In genomic region chr6:129432738-129433137, GRCh38 we compare ENCODE assay signal across 11 cellular contexts.
DNase-seq lines count a peak whose midpoint lies in the region; ATAC-seq and TF ChIP-seq lines count a peak whose summit lies in the region.
"Had no signal": no experiment of that assay in that cellular context is flagged by ENCODE, and none has a peak within 500 bp of the region (broad histone marks: within the 10 kb centered on the region; RNA-seq: fewer than 3 reads in every experiment).

No MANE protein-coding gene starts in this region.

- H3K79me2 ChIP-seq in PC-3 (ENCODE audit: low read length) = no peaks in the 10 kb centered on the region

- peaks cover 6% of the 10 kb centered on the region for H3K27me3 Mint-ChIP-seq in osteocyte (ENCODE audit: unreplicated experiment)

- ATAC-seq in GM18868 (IDR thresholded peaks at IDR 0.05; ENCODE audit: unreplicated experiment) (peak; percentile 63), PC-3 (no peak), GM19023 (IDR thresholded peaks at IDR 0.05; ENCODE audit: unreplicated experiment) (no peak)

- no peak overlapping the region for H3K9ac ChIP-seq in PC-3 (ENCODE audit: low read length)

- no peak overlapping the region for H2AFZ ChIP-seq in PC-3 (ENCODE audit: low read length)

- POLR2A ChIA-PET in PC-3 (lab: Charles Lee; ENCODE audit: unreplicated experiment) (no interaction called here), GM10248 (lab: Yijun Ruan, JAX) (no interaction called here)

- H3K9me3 Mint-ChIP-seq in osteocyte (ENCODE audit: unreplicated experiment) = no peaks in the 10 kb centered on the region

- no peaks in the 10 kb centered on the region for H3K36me3 Mint-ChIP-seq in osteocyte (ENCODE audit: unreplicated experiment)

- DNase-seq in PC-3 (peak; percentile 31), fibroblast of the aortic adventitia (ENCODE audit: low read depth) (no peak), NCI-H345 (lab: John Stamatoyannopoulos, UW) (no peak), osteocyte (ENCODE audit: extremely low spot score, unreplicated experiment) (no peak), GM10248 (ENCODE audit: extremely low spot score) (no peak)
- DNase-seq: activated naive CD4-positive, alpha-beta T cell treated with Interleukin-2 at 50 U/mL for 16 hours; KBM-7; psoas muscle had no signal

- BruUV-seq in PC-3 (replicated peaks; lab: Mats Ljungman, UMichigan) = no TSS peak

- H3K27ac ChIP-seq in C4-2B = no peak overlapping the region
- no peak overlapping the region for H3K27ac ChIP-seq in PC-3 (ENCODE audit: low read length)
- H3K27ac ChIP-seq: psoas muscle had no signal

- H3K27ac Mint-ChIP-seq in osteocyte (ENCODE audit: unreplicated experiment) = no peak overlapping the region

- no peaks in the 10 kb centered on the region for H3F3A ChIP-seq in PC-3 (ENCODE audit: low read length, unreplicated experiment)

- H3K27me3 ChIP-seq in PC-3 (ENCODE audit: low read length) = no peaks in the 10 kb centered on the region

- H3K4me1 Mint-ChIP-seq in osteocyte (ENCODE audit: unreplicated experiment) = no peaks in the 10 kb centered on the region

- no peak overlapping the region for H3K4me2 ChIP-seq in PC-3 (ENCODE audit: low read length)

- CTCF ChIA-PET in PC-3 (lab: Charles Lee) (no interaction called here), GM10248 (lab: Yijun Ruan, JAX) (no interaction called here)

- no peaks in the 10 kb centered on the region for H3K36me3 ChIP-seq in PC-3 (ENCODE audit: low read depth, low read length)

- H4K20me1 ChIP-seq in PC-3 (ENCODE audit: low read length) = no peaks in the 10 kb centered on the region

- TF ChIP-seq CTCF in C4-2B (conservative IDR thresholded peaks at IDR 0.05) (peak; percentile 35), PC-3 (conservative IDR thresholded peaks at IDR 0.05; ENCODE audit: low read depth, low read length) (peak; percentile 60), fibroblast of the aortic adventitia (IDR thresholded peaks at IDR 0.05; ENCODE audit: insufficient read depth, low read length) (peak; percentile 38), osteocyte (IDR thresholded peaks at IDR 0.05) (no peak), GM10248 (IDR thresholded peaks at IDR 0.05; ENCODE audit: control extremely low read depth, extremely low read depth, low read depth, missing control alignments) (no peak)

- no peak overlapping the region for H3K4me3 ChIP-seq in PC-3 (ENCODE audit: low read length)
- H3K4me3 ChIP-seq in fibroblast of the aortic adventitia (ENCODE audit: low read depth, low read length) = no peak overlapping the region
- H3K4me3 ChIP-seq: psoas muscle had no signal

- no peak overlapping the region for H3K4me3 Mint-ChIP-seq in osteocyte (ENCODE audit: unreplicated experiment)

- intact Hi-C loops in PC-3 (cut with micrococcal nuclease) = no loop called here

- no peaks in the 10 kb centered on the region for H3K9me3 ChIP-seq in PC-3 (ENCODE audit: low read length)
- H3K9me3 ChIP-seq: psoas muscle had no signal

- no peaks in the 10 kb centered on the region for H3K4me1 ChIP-seq in PC-3 (ENCODE audit: insufficient read depth, low read length)

- H3K9me2 ChIP-seq in PC-3 (replicated peaks; ENCODE audit: low read length) = no peaks in the 10 kb centered on the region

Comparison
In these comparisons a context has a peak if more than half of its experiments do, and no peak if none do; other contexts are left out.
1. CTCF ChIP-seq: peak in C4-2B (single experiment), PC-3 (single experiment) and fibroblast of the aortic adventitia (single experiment); none in osteocyte (single experiment) and GM10248 (single experiment).